10 cellular contexts compared by ENCODE assay signal in the genomic region with DNA sequence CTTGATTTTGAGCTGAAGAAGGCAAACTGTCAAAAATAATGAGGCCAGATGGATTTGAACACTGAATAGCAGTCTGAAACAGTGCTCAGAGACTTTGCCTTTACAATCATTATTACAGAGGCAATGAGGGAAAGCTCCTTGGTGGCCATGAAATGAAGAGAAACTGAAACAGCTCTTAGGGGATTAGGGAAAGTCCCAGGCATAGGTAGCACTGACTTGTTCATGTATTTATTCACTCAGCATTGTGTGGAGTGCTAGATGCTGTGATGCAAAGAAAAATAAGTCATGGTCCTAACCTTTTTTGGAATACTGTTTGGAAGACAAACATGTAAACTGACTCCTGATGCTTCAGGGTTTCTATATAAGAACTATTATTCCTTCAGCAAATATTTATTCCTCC.
DNase-seq lines count a peak whose midpoint lies in the region; ATAC-seq, FAIRE-seq and TF ChIP-seq lines count a peak whose summit lies in the region.
"Had no signal": no experiment of that assay in that cellular context is flagged by ENCODE, and none has a peak within 500 bp of the region (broad histone marks: within the 10 kb centered on the region; RNA-seq: fewer than 3 reads in every experiment).

No MANE protein-coding gene starts in this region.

- TF ChIP-seq POLR2A in GM12892 (IDR thresholded peaks at IDR 0.05; ENCODE audit: low read depth, low read length), result no peak

- DNase-seq in GM12892 (ENCODE audit: insufficient read length), result peak; percentile 21
- no peak for DNase-seq in activated naive CD8-positive, alpha-beta T cell treated with anti-CD3 and anti-CD28 coated beads, Interleukin-2, amount 10 ng/mL, durations not matched to agents 7 days and 5 days
- DNase-seq in NCI-H2196 (lab: John Stamatoyannopoulos, UW; ENCODE audit: unreplicated experiment), result no peak
- no peak for DNase-seq in EL
- DNase-seq in HuH-7.5 (ENCODE audit: low spot score), result no peak
- DNase-seq in NCI-H187 treated with DMSO at 0.1 percent for 48 hours (lab: John Stamatoyannopoulos, UW), result no peak
- DNase-seq: NCI-H69 had no signal

- H3K4me3 Mint-ChIP-seq in activated naive CD8-positive, alpha-beta T cell treated with anti-CD3 and anti-CD28 coated beads, Interleukin-2, amount 10 ng/mL, durations not matched to agents 7 days and 5 days, result peak overlapping the region; percentile 64

- H3K9me3 Mint-ChIP-seq in activated naive CD8-positive, alpha-beta T cell treated with anti-CD3 and anti-CD28 coated beads, Interleukin-2, amount 10 ng/mL, durations not matched to agents 7 days and 5 days, result peaks cover 6% of the 10 kb centered on the region

- peak; percentile 91 for FAIRE-seq in GM12892 (lab: Jason Lieb, UNC)
- FAIRE-seq: islet of Langerhans had no signal

- H3K36me3 Mint-ChIP-seq in activated naive CD8-positive, alpha-beta T cell treated with anti-CD3 and anti-CD28 coated beads, Interleukin-2, amount 10 ng/mL, durations not matched to agents 7 days and 5 days, result peaks cover 60% of the 10 kb centered on the region

- H3K27me3 Mint-ChIP-seq in activated naive CD8-positive, alpha-beta T cell treated with anti-CD3 and anti-CD28 coated beads, Interleukin-2, amount 10 ng/mL, durations not matched to agents 7 days and 5 days, result no peaks in the 10 kb centered on the region

- peak; percentile 97 for ATAC-seq in GM19397 (IDR thresholded peaks at IDR 0.05; ENCODE audit: unreplicated experiment)
- peak; percentile 96 for ATAC-seq in HG03064 (IDR thresholded peaks at IDR 0.05; ENCODE audit: low read depth, unreplicated experiment)
- ATAC-seq in activated naive CD8-positive, alpha-beta T cell treated with anti-CD3 and anti-CD28 coated beads, Interleukin-2, amount 10 ng/mL, durations not matched to agents 7 days and 5 days (ENCODE audit: low read depth), result peak; percentile 99

- peaks cover 12% of the 10 kb centered on the region for H3K4me1 Mint-ChIP-seq in activated naive CD8-positive, alpha-beta T cell treated with anti-CD3 and anti-CD28 coated beads, Interleukin-2, amount 10 ng/mL, durations not matched to agents 7 days and 5 days

- H3K27ac Mint-ChIP-seq in activated naive CD8-positive, alpha-beta T cell treated with anti-CD3 and anti-CD28 coated beads, Interleukin-2, amount 10 ng/mL, durations not matched to agents 7 days and 5 days, result peak overlapping the region; percentile 84

- POLR2A ChIA-PET in activated naive CD8-positive, alpha-beta T cell treated with anti-CD3 and anti-CD28 coated beads, Interleukin-2, amount 10 ng/mL, durations not matched to agents 7 days and 5 days (lab: Charles Lee), result interaction anchor here (1.0 kb wide), 1 partner anchor 93 kb away, joined by 3 read pairs; no protein-coding TSS in a partner anchor
